ENCODE assay signal across 16 cellular contexts in the genomic region with DNA sequence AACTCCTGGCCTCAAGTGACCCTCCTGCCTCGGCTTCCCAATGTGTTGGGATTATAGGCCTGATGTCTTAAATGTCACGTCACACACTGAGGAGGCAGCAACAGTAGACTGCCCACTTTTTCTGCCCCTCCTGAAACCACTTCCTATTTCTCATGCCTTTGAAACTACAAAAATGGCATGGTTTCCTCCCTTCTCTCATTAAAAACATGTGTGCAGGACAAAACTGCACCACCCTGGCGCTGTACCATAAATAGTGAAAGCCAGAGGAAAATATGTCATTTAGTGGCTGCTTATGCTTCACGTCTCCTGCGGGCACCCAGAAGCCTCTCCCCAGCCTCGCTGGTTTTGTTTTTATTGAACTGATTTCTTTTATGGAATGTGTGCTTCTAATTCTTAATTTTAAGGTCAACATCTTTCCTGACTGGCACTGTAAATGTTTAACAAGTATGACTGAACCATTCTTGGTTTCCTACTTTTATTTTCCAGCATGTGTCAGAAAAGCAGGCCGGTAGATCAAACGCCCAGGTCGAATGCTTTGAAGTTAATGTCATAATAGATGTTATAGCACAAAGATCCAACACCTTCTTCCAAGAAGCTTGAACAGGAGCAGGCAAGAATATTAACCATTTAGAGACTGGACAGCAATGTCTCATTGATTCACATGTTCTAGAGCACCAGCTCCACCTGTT. TPM values are rescaled to one million over a fixed set of nuclear protein-coding genes. Genes with fewer than 3 reads are reported as not detected.
DNase-seq lines count a peak whose midpoint lies in the region; ATAC-seq, FAIRE-seq and TF ChIP-seq lines count a peak whose summit lies in the region.
"Had no signal": no experiment of that assay in that cellular context is flagged by ENCODE, and none has a peak within 500 bp of the region (broad histone marks: within the 10 kb centered on the region; RNA-seq: fewer than 3 reads in every experiment).

No MANE protein-coding gene starts in this region.

- no peaks in the 10 kb centered on the region for H3K9me3 Mint-ChIP-seq in activated naive CD8-positive, alpha-beta T cell treated with anti-CD3 and anti-CD28 coated beads, Interleukin-2, amount 10 ng/mL, durations not matched to agents 7 days and 5 days
- no peaks in the 10 kb centered on the region for H3K9me3 Mint-ChIP-seq in activated naive CD8-positive, alpha-beta T cell treated with anti-CD3 and anti-CD28 coated beads for 36 hours
- H3K9me3 Mint-ChIP-seq: H9, IgD-negative memory B cell had no signal

- no peak for DNase-seq in activated naive CD8-positive, alpha-beta T cell treated with anti-CD3 and anti-CD28 coated beads, Interleukin-2, amount 10 ng/mL, durations not matched to agents 7 days and 5 days
- DNase-seq in activated naive CD8-positive, alpha-beta T cell treated with anti-CD3 and anti-CD28 coated beads for 36 hours: no peak
- DNase-seq in SK-N-SH: peak; percentile 3
- peak; percentile 94 for DNase-seq in fibroblast of the aortic adventitia (ENCODE audit: low read depth)
- peak; percentile 50 for DNase-seq in urothelium cell line (ENCODE audit: low spot score)
- DNase-seq in SK-N-DZ (ENCODE audit: low spot score): no peak
- DNase-seq in stimulated activated CD4-positive, alpha-beta T cell treated with anti-CD3 and anti-CD28 coated beads, Interleukin-2, amount 100 ng/mL, for 24 hours: no peak
- DNase-seq: H9; left ventricle myocardium inferior; stimulated activated CD4-positive, alpha-beta T cell treated with anti-CD3 and anti-CD28 coated beads, Interleukin-15, amount 100 ng/mL, for 24 hours had no signal

- H4K20me1 ChIP-seq in SK-N-SH (ENCODE audit: insufficient read depth): no peaks in the 10 kb centered on the region

- no peaks in the 10 kb centered on the region for H3K9me2 ChIP-seq in SK-N-SH

- H3K9ac ChIP-seq in SK-N-SH: peak overlapping the region; percentile 43

- WGBS in SK-N-SH (ENCODE audit: low lambda C conversion rate): 16% methylated on average over 9 of the region's 9 CpGs

- H3K36me3 ChIP-seq in SK-N-SH (replicated peaks in 1 of 2; ENCODE audit: control insufficient read depth in 1 of 2, insufficient read depth in 2 of 2, low read length in 1 of 2): no peaks in the 10 kb centered on the region
- H3K36me3 ChIP-seq: left ventricle myocardium inferior had no signal

- no peaks in the 10 kb centered on the region for H3K79me2 ChIP-seq in SK-N-SH (ENCODE audit: insufficient read depth)

- no peak for TF ChIP-seq RAD21 in SK-N-SH (IDR thresholded peaks at IDR 0.05; ENCODE audit: low read length)

- POLR2A ChIA-PET in activated naive CD8-positive, alpha-beta T cell treated with anti-CD3 and anti-CD28 coated beads, Interleukin-2, amount 10 ng/mL, durations not matched to agents 7 days and 5 days (lab: Charles Lee): no interaction called here
- POLR2A ChIA-PET in SK-N-SH (lab: Yijun Ruan, JAX): no interaction called here

- H3K36me3 Mint-ChIP-seq in activated naive CD8-positive, alpha-beta T cell treated with anti-CD3 and anti-CD28 coated beads, Interleukin-2, amount 10 ng/mL, durations not matched to agents 7 days and 5 days: no peaks in the 10 kb centered on the region
- H3K36me3 Mint-ChIP-seq in activated naive CD8-positive, alpha-beta T cell treated with anti-CD3 and anti-CD28 coated beads for 36 hours: no peaks in the 10 kb centered on the region
- H3K36me3 Mint-ChIP-seq: IgD-negative memory B cell had no signal

- H3K27ac ChIP-seq in SK-N-SH (ENCODE audit: low read depth in 2 of 2, low read length in 1 of 2): peak overlapping the region; percentile 86 to 92
- H3K27ac ChIP-seq: C4-2B, left ventricle myocardium inferior had no signal

- TF ChIP-seq CTCF in SK-N-SH (IDR thresholded peaks at IDR 0.05) (no peak), fibroblast of the aortic adventitia (IDR thresholded peaks at IDR 0.05; ENCODE audit: insufficient read depth, low read length) (peak; percentile 2)

- TF ChIP-seq EP300 in SK-N-SH (IDR thresholded peaks at IDR 0.05; ENCODE audit: borderline replicate concordance in 1 of 2, low read depth in 1 of 2, low read length in 1 of 2): peak in 1 of 2 experiments; percentile 96; a peak in 2 of 4 replicates

- peaks cover 24% of the 10 kb centered on the region for H3F3A ChIP-seq in SK-N-SH (replicated peaks; ENCODE audit: insufficient read depth)

- H2AFZ ChIP-seq in SK-N-SH (ENCODE audit: low read depth): no peak overlapping the region

- no peak for FAIRE-seq in urothelium cell line (lab: Jason Lieb, UNC)
- FAIRE-seq: colon, GM18507 had no signal

- no peaks in the 10 kb centered on the region for H3K9me3 ChIP-seq in SK-N-SH
- H3K9me3 ChIP-seq: left ventricle myocardium inferior had no signal

- H3K4me3 Mint-ChIP-seq in activated naive CD8-positive, alpha-beta T cell treated with anti-CD3 and anti-CD28 coated beads, Interleukin-2, amount 10 ng/mL, durations not matched to agents 7 days and 5 days: no peak overlapping the region
- no peak overlapping the region for H3K4me3 Mint-ChIP-seq in activated naive CD8-positive, alpha-beta T cell treated with anti-CD3 and anti-CD28 coated beads for 36 hours
- H3K4me3 Mint-ChIP-seq: H9 had no signal

- CTCF ChIA-PET in SK-N-SH (lab: Yijun Ruan, JAX): interaction anchor here (1.3 kb wide), 1 partner anchor 13 kb away, joined by 3 read pairs; no protein-coding TSS in a partner anchor

- peaks cover 5% of the 10 kb centered on the region for H3K4me1 Mint-ChIP-seq in activated naive CD8-positive, alpha-beta T cell treated with anti-CD3 and anti-CD28 coated beads, Interleukin-2, amount 10 ng/mL, durations not matched to agents 7 days and 5 days
- H3K4me1 Mint-ChIP-seq in activated naive CD8-positive, alpha-beta T cell treated with anti-CD3 and anti-CD28 coated beads for 36 hours: peaks cover 8% of the 10 kb centered on the region
- H3K4me1 Mint-ChIP-seq: H9 had no signal

- no peaks in the 10 kb centered on the region for H3K27me3 ChIP-seq in SK-N-SH (ENCODE audit: insufficient read depth)

- peak; percentile 52 for ATAC-seq in activated naive CD8-positive, alpha-beta T cell treated with anti-CD3 and anti-CD28 coated beads, Interleukin-2, amount 10 ng/mL, durations not matched to agents 7 days and 5 days (ENCODE audit: low read depth)
- no peak for ATAC-seq in HG03457 (IDR thresholded peaks at IDR 0.05; ENCODE audit: unreplicated experiment)

- H3K4me3 ChIP-seq in SK-N-SH (ENCODE audit: low read depth in 2 of 2, low read length in 1 of 2): peak overlapping the region; percentile 13 to 32; a peak in 3 of 4 replicates
- no peak overlapping the region for H3K4me3 ChIP-seq in fibroblast of the aortic adventitia (ENCODE audit: low read depth, low read length)
- H3K4me3 ChIP-seq: left ventricle myocardium inferior had no signal

- H3K27ac Mint-ChIP-seq in activated naive CD8-positive, alpha-beta T cell treated with anti-CD3 and anti-CD28 coated beads, Interleukin-2, amount 10 ng/mL, durations not matched to agents 7 days and 5 days: no peak overlapping the region
- H3K27ac Mint-ChIP-seq in activated naive CD8-positive, alpha-beta T cell treated with anti-CD3 and anti-CD28 coated beads for 36 hours: no peak overlapping the region
- H3K27ac Mint-ChIP-seq: H9, IgD-negative memory B cell had no signal

- peak overlapping the region; percentile 59 for H3K4me2 ChIP-seq in SK-N-SH

- peaks cover 3% of the 10 kb centered on the region for H3K27me3 Mint-ChIP-seq in activated naive CD8-positive, alpha-beta T cell treated with anti-CD3 and anti-CD28 coated beads, Interleukin-2, amount 10 ng/mL, durations not matched to agents 7 days and 5 days
- no peaks in the 10 kb centered on the region for H3K27me3 Mint-ChIP-seq in activated naive CD8-positive, alpha-beta T cell treated with anti-CD3 and anti-CD28 coated beads for 36 hours

- H3K4me1 ChIP-seq in SK-N-SH (ENCODE audit: control insufficient read depth in 1 of 2, insufficient read depth in 2 of 2, low read depth in 1 of 2, low read length in 1 of 2): peaks cover 6 to 20% of the 10 kb centered on the region in 2 experiments; a peak in 3 of 4 replicates
- H3K4me1 ChIP-seq: left ventricle myocardium inferior had no signal

TF ChIP-seq in SK-N-SH, 30 proteins besides CTCF, POLR2A, EP300 and RAD21 (continues in another document):
- TF ChIP-seq POLR2AphosphoS5 (IDR thresholded peaks at IDR 0.05; ENCODE audit: low read depth, low read length): peak; percentile 84
- TF ChIP-seq, protein P1, sequence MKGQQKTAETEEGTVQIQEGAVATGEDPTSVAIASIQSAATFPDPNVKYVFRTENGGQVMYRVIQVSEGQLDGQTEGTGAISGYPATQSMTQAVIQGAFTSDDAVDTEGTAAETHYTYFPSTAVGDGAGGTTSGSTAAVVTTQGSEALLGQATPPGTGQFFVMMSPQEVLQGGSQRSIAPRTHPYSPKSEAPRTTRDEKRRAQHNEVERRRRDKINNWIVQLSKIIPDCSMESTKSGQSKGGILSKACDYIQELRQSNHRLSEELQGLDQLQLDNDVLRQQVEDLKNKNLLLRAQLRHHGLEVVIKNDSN (IDR thresholded peaks at IDR 0.05; ENCODE audit: borderline replicate concordance, low read depth): no peak
- TF ChIP-seq, protein P2, sequence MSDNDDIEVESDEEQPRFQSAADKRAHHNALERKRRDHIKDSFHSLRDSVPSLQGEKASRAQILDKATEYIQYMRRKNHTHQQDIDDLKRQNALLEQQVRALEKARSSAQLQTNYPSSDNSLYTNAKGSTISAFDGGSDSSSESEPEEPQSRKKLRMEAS (IDR thresholded peaks at IDR 0.05; ENCODE audit: low read depth): peak; percentile 63; the same call in 1 of the 2 replicates
- peak; percentile 68; the same call in 1 of the 2 replicates for TF ChIP-seq ELF1 (IDR thresholded peaks at IDR 0.05)

RNA-seq across cellular contexts. Expression of a gene that starts 59.6 kb away (rescaled TPM):
- total RNA-seq in activated naive CD8-positive, alpha-beta T cell treated with anti-CD3 and anti-CD28 coated beads, Interleukin-2, amount 10 ng/mL, durations not matched to agents 7 days and 5 days: not detected
- total RNA-seq in activated naive CD8-positive, alpha-beta T cell treated with anti-CD3 and anti-CD28 coated beads for 36 hours: not detected
- polyA plus RNA-seq in SK-N-SH (2012; rRNA removed): not detected in 2 replicates
- polyA plus RNA-seq in SK-N-SH (2012; cell fraction: cytosol; rRNA removed): not detected in 2 replicates
- not detected in 2 replicates for polyA plus RNA-seq in SK-N-SH (2012; cell fraction: nucleus; rRNA removed)
- total RNA-seq in fibroblast of the aortic adventitia (ENCODE audit: low replicate concordance): not detected in 2 replicates
- not detected in 2 replicates for polyA plus RNA-seq in SK-N-DZ (2014; cell fraction: cytosol; rRNA removed)
- polyA plus RNA-seq in SK-N-DZ (2014; cell fraction: nucleus; rRNA removed): not detected in 2 replicates
- total RNA-seq: left ventricle myocardium inferior, OCI-LY7 had no signal
- polyA plus RNA-seq: IgD-negative memory B cell had no signal

Comparison
In these comparisons a context has a peak if more than half of its experiments do, and no peak if none do; other contexts are left out.
1. DNase-seq: peak in SK-N-SH (single experiment), fibroblast of the aortic adventitia (single experiment) and urothelium cell line (single experiment); none in activated naive CD8-positive, alpha-beta T cell treated with anti-CD3 and anti-CD28 coated beads, Interleukin-2, amount 10 ng/mL, durations not matched to agents 7 days and 5 days (single experiment), activated naive CD8-positive, alpha-beta T cell treated with anti-CD3 and anti-CD28 coated beads for 36 hours (single experiment), SK-N-DZ (single experiment) and stimulated activated CD4-positive, alpha-beta T cell treated with anti-CD3 and anti-CD28 coated beads, Interleukin-2, amount 100 ng/mL, for 24 hours (0 of 2).